ENCODE assay signal across 26 cellular contexts in genomic region chr10:123346581-123346980, GRCh38.
"Had no signal": no experiment of that assay in that cellular context is flagged by ENCODE, and none has a peak within 500 bp of the region (broad histone marks: within the 10 kb centered on the region; RNA-seq: fewer than 3 reads in every experiment).

No MANE protein-coding gene starts in this region.

- H3K36me3 Mint-ChIP-seq: mesothelial cell of epicardium; naive B cell; natural killer cell; stimulated activated effector memory CD8-positive, alpha-beta T cell treated with anti-CD3 and anti-CD28 coated beads, Interleukin-12 subunit alpha, Interleukin-12 subunit beta, amount 100 ng/mL, for 72 hours had no signal

- DNase-seq: hippocampal formation; left colon; left lung; lower lobe of right lung; mammary epithelial cell; mesenchymal stem cell; naive B cell; natural killer cell; pancreas; posterior cingulate gyrus; retina; right cardiac atrium; sigmoid colon; small intestine; spleen; stimulated activated CD4-positive, alpha-beta T cell treated with anti-CD3 and anti-CD28 coated beads, Interleukin-4, amount 100 ng/mL, for 24 hours; stimulated activated naive CD4-positive, alpha-beta T cell; tibial artery; trophoblast cell; upper lobe of right lung had no signal

- H3K4me3 Mint-ChIP-seq: mesothelial cell of epicardium; naive B cell; natural killer cell; stimulated activated effector memory CD8-positive, alpha-beta T cell treated with anti-CD3 and anti-CD28 coated beads, Interleukin-12 subunit alpha, Interleukin-12 subunit beta, amount 100 ng/mL, for 72 hours; stimulated activated naive CD8-positive, alpha-beta T cell treated with anti-CD3 and anti-CD28 coated beads, Interleukin-15, Interleukin-2, amounts not matched to agents 100 ng/mL and 50 ng/mL, for 24 hours had no signal

- H3K27ac Mint-ChIP-seq: mesothelial cell of epicardium; naive B cell; natural killer cell; stimulated activated effector memory CD8-positive, alpha-beta T cell treated with anti-CD3 and anti-CD28 coated beads, Interleukin-12 subunit alpha, Interleukin-12 subunit beta, amount 100 ng/mL, for 72 hours; stimulated activated naive CD8-positive, alpha-beta T cell treated with anti-CD3 and anti-CD28 coated beads, Interleukin-15, Interleukin-2, amounts not matched to agents 100 ng/mL and 50 ng/mL, for 24 hours had no signal

- H3K9me3 ChIP-seq: left lung, lower lobe of right lung, pancreas, prostate gland, sigmoid colon, spleen, suprapubic skin, thoracic aorta, tibial artery, upper lobe of right lung had no signal

- H3K4me1 Mint-ChIP-seq: mesothelial cell of epicardium; naive B cell; natural killer cell; stimulated activated effector memory CD8-positive, alpha-beta T cell treated with anti-CD3 and anti-CD28 coated beads, Interleukin-12 subunit alpha, Interleukin-12 subunit beta, amount 100 ng/mL, for 72 hours had no signal

- H3K4me1 ChIP-seq: left lung, lower lobe of right lung, pancreas, prostate gland, sigmoid colon, spleen, suprapubic skin, tibial artery, upper lobe of right lung had no signal

- H3K36me3 ChIP-seq: left lung, lower lobe of right lung, pancreas, prostate gland, sigmoid colon, spleen, suprapubic skin, thoracic aorta, tibial artery, upper lobe of right lung had no signal

- H3K27me3 ChIP-seq: left lung, pancreas, sigmoid colon, spleen, suprapubic skin, tibial artery, upper lobe of right lung had no signal

- H3K27ac ChIP-seq: left lung, lower lobe of right lung, pancreas, prostate gland, sigmoid colon, spleen, suprapubic skin, thoracic aorta, tibial artery, upper lobe of right lung had no signal

- H3K4me3 ChIP-seq: left lung, lower lobe of right lung, pancreas, prostate gland, sigmoid colon, spleen, suprapubic skin, thoracic aorta, tibial artery, upper lobe of right lung had no signal

- ATAC-seq: left colon; left lung; lower lobe of right lung; natural killer cell; pancreas; right cardiac atrium; stimulated activated effector memory CD8-positive, alpha-beta T cell treated with anti-CD3 and anti-CD28 coated beads, Interleukin-12 subunit alpha, Interleukin-12 subunit beta, amount 100 ng/mL, for 72 hours; upper lobe of right lung had no signal

- H3K9me3 Mint-ChIP-seq: mesothelial cell of epicardium; natural killer cell; stimulated activated effector memory CD8-positive, alpha-beta T cell treated with anti-CD3 and anti-CD28 coated beads, Interleukin-12 subunit alpha, Interleukin-12 subunit beta, amount 100 ng/mL, for 72 hours; stimulated activated naive CD8-positive, alpha-beta T cell treated with anti-CD3 and anti-CD28 coated beads, Interleukin-15, Interleukin-2, amounts not matched to agents 100 ng/mL and 50 ng/mL, for 24 hours had no signal

- H3K27me3 Mint-ChIP-seq: stimulated activated naive CD8-positive, alpha-beta T cell treated with anti-CD3 and anti-CD28 coated beads, Interleukin-15, Interleukin-2, amounts not matched to agents 100 ng/mL and 50 ng/mL, for 24 hours had no signal
